1 cellular context compared by ENCODE assay signal in genomic region chr1:234725177-234726132, GRCh38.
TF ChIP-seq lines count a peak whose summit lies in the region.

No MANE protein-coding gene starts in this region.

TF ChIP-seq in HepG2, 621 proteins besides CTCF, POLR2A, EP300 and RAD21 (continued from another document and continues in another):
- TF ChIP-seq, protein P1, sequence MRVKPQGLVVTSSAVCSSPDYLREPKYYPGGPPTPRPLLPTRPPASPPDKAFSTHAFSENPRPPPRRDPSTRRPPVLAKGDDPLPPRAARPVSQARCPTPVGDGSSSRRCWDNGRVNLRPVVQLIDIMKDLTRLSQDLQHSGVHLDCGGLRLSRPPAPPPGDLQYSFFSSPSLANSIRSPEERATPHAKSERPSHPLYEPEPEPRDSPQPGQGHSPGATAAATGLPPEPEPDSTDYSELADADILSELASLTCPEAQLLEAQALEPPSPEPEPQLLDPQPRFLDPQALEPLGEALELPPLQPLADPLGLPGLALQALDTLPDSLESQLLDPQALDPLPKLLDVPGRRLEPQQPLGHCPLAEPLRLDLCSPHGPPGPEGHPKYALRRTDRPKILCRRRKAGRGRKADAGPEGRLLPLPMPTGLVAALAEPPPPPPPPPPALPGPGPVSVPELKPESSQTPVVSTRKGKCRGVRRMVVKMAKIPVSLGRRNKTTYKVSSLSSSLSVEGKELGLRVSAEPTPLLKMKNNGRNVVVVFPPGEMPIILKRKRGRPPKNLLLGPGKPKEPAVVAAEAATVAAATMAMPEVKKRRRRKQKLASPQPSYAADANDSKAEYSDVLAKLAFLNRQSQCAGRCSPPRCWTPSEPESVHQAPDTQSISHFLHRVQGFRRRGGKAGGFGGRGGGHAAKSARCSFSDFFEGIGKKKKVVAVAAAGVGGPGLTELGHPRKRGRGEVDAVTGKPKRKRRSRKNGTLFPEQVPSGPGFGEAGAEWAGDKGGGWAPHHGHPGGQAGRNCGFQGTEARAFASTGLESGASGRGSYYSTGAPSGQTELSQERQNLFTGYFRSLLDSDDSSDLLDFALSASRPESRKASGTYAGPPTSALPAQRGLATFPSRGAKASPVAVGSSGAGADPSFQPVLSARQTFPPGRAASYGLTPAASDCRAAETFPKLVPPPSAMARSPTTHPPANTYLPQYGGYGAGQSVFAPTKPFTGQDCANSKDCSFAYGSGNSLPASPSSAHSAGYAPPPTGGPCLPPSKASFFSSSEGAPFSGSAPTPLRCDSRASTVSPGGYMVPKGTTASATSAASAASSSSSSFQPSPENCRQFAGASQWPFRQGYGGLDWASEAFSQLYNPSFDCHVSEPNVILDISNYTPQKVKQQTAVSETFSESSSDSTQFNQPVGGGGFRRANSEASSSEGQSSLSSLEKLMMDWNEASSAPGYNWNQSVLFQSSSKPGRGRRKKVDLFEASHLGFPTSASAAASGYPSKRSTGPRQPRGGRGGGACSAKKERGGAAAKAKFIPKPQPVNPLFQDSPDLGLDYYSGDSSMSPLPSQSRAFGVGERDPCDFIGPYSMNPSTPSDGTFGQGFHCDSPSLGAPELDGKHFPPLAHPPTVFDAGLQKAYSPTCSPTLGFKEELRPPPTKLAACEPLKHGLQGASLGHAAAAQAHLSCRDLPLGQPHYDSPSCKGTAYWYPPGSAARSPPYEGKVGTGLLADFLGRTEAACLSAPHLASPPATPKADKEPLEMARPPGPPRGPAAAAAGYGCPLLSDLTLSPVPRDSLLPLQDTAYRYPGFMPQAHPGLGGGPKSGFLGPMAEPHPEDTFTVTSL (CRISPR knock-in tag; IDR thresholded peaks at IDR 0.05; ENCODE audit: borderline replicate concordance): no peak
- no peak for TF ChIP-seq ZFP36 (IDR thresholded peaks at IDR 0.05; ENCODE audit: borderline replicate concordance, low read depth, low read length, partially characterized antibody)
- TF ChIP-seq ZNF224 (CRISPR knock-in tag; IDR thresholded peaks at IDR 0.05): no peak
- TF ChIP-seq SP1 (IDR thresholded peaks at IDR 0.05): no peak
- no peak for TF ChIP-seq SP1 (CRISPR knock-in tag; IDR thresholded peaks at IDR 0.05)
- no peak for TF ChIP-seq HCFC1 (IDR thresholded peaks at IDR 0.05; ENCODE audit: low read depth, low read length)
- peak; percentile 55 for TF ChIP-seq POLR2G (IDR thresholded peaks at IDR 0.05; ENCODE audit: low read depth, low read length)
- no peak for TF ChIP-seq BCL6 (CRISPR knock-in tag; IDR thresholded peaks at IDR 0.05)
- TF ChIP-seq, protein P2, sequence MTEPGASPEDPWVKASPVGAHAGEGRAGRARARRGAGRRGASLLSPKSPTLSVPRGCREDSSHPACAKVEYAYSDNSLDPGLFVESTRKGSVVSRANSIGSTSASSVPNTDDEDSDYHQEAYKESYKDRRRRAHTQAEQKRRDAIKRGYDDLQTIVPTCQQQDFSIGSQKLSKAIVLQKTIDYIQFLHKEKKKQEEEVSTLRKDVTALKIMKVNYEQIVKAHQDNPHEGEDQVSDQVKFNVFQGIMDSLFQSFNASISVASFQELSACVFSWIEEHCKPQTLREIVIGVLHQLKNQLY (CRISPR knock-in tag; IDR thresholded peaks at IDR 0.05): peak; percentile 34; the same call in 1 of the 2 replicates
- no peak for TF ChIP-seq U2AF1 (optimal IDR thresholded peaks at IDR 0.05; ENCODE audit: low read depth, low read length)
- peak; percentile 30; the same call in 1 of the 2 replicates for TF ChIP-seq ISL2 (CRISPR knock-in tag; IDR thresholded peaks at IDR 0.05)
- no peak for TF ChIP-seq SMYD3 (CRISPR knock-in tag; IDR thresholded peaks at IDR 0.05)
- TF ChIP-seq, protein P3, sequence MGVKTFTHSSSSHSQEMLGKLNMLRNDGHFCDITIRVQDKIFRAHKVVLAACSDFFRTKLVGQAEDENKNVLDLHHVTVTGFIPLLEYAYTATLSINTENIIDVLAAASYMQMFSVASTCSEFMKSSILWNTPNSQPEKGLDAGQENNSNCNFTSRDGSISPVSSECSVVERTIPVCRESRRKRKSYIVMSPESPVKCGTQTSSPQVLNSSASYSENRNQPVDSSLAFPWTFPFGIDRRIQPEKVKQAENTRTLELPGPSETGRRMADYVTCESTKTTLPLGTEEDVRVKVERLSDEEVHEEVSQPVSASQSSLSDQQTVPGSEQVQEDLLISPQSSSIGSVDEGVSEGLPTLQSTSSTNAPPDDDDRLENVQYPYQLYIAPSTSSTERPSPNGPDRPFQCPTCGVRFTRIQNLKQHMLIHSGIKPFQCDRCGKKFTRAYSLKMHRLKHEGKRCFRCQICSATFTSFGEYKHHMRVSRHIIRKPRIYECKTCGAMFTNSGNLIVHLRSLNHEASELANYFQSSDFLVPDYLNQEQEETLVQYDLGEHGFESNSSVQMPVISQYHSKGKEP (CRISPR knock-in tag; IDR thresholded peaks at IDR 0.05): no peak
- TF ChIP-seq DR1 (CRISPR knock-in tag; IDR thresholded peaks at IDR 0.05): no peak
- TF ChIP-seq ZNF569 (CRISPR knock-in tag; IDR thresholded peaks at IDR 0.05; ENCODE audit: borderline replicate concordance): 0 out of 2 replicates have a peak, but pooled peaks have one; percentile 16
- TF ChIP-seq MED1 (CRISPR knock-in tag; IDR thresholded peaks at IDR 0.05): peak; percentile 62; the same call in 1 of the 2 replicates
- TF ChIP-seq CREM (IDR thresholded peaks at IDR 0.05): no peak
- no peak for TF ChIP-seq CREM (CRISPR knock-in tag; IDR thresholded peaks at IDR 0.05)
- TF ChIP-seq STAT5B (CRISPR knock-in tag; IDR thresholded peaks at IDR 0.05): no peak
- TF ChIP-seq, protein P4, sequence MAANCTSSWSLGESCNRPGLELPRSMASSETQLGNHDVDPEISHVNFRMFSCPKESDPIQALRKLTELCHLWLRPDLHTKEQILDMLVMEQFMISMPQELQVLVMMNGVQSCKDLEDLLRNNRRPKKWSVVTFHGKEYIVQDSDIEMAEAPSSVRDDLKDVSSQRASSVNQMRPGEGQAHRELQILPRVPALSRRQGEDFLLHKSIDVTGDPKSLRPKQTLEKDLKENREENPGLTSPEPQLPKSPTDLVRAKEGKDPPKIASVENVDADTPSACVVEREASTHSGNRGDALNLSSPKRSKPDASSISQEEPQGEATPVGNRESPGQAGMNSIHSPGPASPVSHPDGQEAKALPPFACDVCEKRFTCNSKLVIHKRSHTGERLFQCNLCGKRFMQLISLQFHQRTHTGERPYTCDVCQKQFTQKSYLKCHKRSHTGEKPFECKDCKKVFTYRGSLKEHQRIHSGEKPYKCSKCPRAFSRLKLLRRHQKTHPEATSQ (CRISPR knock-in tag; IDR thresholded peaks at IDR 0.05; ENCODE audit: borderline replicate concordance): no peak
- TF ChIP-seq SOX13 (IDR thresholded peaks at IDR 0.05): no peak
- TF ChIP-seq SOX13 (CRISPR knock-in tag; conservative IDR thresholded peaks at IDR 0.05 in 1 of 2, IDR thresholded peaks at IDR 0.05 in 1 of 2): no peak
- no peak for TF ChIP-seq NFAT5 (CRISPR knock-in tag; IDR thresholded peaks at IDR 0.05)
- TF ChIP-seq MED13 (CRISPR knock-in tag; IDR thresholded peaks at IDR 0.05): no peak
- no peak for TF ChIP-seq ZNF367 (CRISPR knock-in tag; IDR thresholded peaks at IDR 0.05; ENCODE audit: borderline replicate concordance)
- TF ChIP-seq, protein P5, sequence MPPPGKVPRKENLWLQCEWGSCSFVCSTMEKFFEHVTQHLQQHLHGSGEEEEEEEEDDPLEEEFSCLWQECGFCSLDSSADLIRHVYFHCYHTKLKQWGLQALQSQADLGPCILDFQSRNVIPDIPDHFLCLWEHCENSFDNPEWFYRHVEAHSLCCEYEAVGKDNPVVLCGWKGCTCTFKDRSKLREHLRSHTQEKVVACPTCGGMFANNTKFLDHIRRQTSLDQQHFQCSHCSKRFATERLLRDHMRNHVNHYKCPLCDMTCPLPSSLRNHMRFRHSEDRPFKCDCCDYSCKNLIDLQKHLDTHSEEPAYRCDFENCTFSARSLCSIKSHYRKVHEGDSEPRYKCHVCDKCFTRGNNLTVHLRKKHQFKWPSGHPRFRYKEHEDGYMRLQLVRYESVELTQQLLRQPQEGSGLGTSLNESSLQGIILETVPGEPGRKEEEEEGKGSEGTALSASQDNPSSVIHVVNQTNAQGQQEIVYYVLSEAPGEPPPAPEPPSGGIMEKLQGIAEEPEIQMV (CRISPR knock-in tag; IDR thresholded peaks at IDR 0.05; ENCODE audit: low read depth): 0 out of 2 replicates have a peak, but pooled peaks have one; percentile 19
- TF ChIP-seq BRCA1 (CRISPR knock-in tag; IDR thresholded peaks at IDR 0.05): no peak
- 0 out of 2 replicates have a peak, but pooled peaks have one; percentile 4 for TF ChIP-seq KDM2A (CRISPR knock-in tag; IDR thresholded peaks at IDR 0.05; ENCODE audit: borderline replicate concordance, low read depth)
- TF ChIP-seq SALL1 (CRISPR knock-in tag; IDR thresholded peaks at IDR 0.05): no peak; the same call in 1 of the 2 replicates
- TF ChIP-seq RFX1 (IDR thresholded peaks at IDR 0.05): no peak
- 0 out of 2 replicates have a peak, but pooled peaks have one; percentile 3 for TF ChIP-seq MEIS2 (CRISPR knock-in tag; IDR thresholded peaks at IDR 0.05)
- TF ChIP-seq KLF13 (CRISPR knock-in tag; IDR thresholded peaks at IDR 0.05): no peak
- TF ChIP-seq ZNF264 (CRISPR knock-in tag; IDR thresholded peaks at IDR 0.05): no peak
- no peak for TF ChIP-seq ETS1 (CRISPR knock-in tag; IDR thresholded peaks at IDR 0.05)
- TF ChIP-seq GPBP1L1 (CRISPR knock-in tag; IDR thresholded peaks at IDR 0.05): no peak
- no peak for TF ChIP-seq ZNF788 (CRISPR knock-in tag; IDR thresholded peaks at IDR 0.05; ENCODE audit: borderline replicate concordance)
- TF ChIP-seq RAD51 (IDR thresholded peaks at IDR 0.05; ENCODE audit: borderline replicate concordance): no peak
- TF ChIP-seq POGZ (CRISPR knock-in tag; IDR thresholded peaks at IDR 0.05): no peak
- TF ChIP-seq CREBL2 (CRISPR knock-in tag; IDR thresholded peaks at IDR 0.05; ENCODE audit: borderline replicate concordance): no peak
- TF ChIP-seq TEAD2 (CRISPR knock-in tag; IDR thresholded peaks at IDR 0.05): no peak
- no peak for TF ChIP-seq XBP1 (CRISPR knock-in tag; IDR thresholded peaks at IDR 0.05)
- TF ChIP-seq ATF6 (CRISPR knock-in tag; conservative IDR thresholded peaks at IDR 0.05): no peak
